ENCODE assay signal across 8 cellular contexts in genomic region chr10:109956454-109957091, GRCh38. TPM values are rescaled to one million over a fixed set of nuclear protein-coding genes. Genes with fewer than 3 reads are reported as not detected.
DNase-seq lines count a peak whose midpoint lies in the region; ATAC-seq, FAIRE-seq and TF ChIP-seq lines count a peak whose summit lies in the region.

No MANE protein-coding gene starts in this region.

- H3K27me3 Mint-ChIP-seq in memory B cell, result no peaks in the 10 kb centered on the region

- TF ChIP-seq EP300 in GM12878 (IDR thresholded peaks at IDR 0.05; ENCODE audit: borderline replicate concordance in 1 of 2, control insufficient read depth in 1 of 2, low read depth in 2 of 2, low read length in 2 of 2), result no peak

- no peak overlapping the region for H3K4me3 ChIP-seq in GM12878

- FAIRE-seq in GM12878 (lab: Jason Lieb, UNC), result no peak

- intact Hi-C loops in GM12878 (cut with micrococcal nuclease; ENCODE audit: unreplicated experiment), result loop anchor here (1.0 to 10.0 kb wide), 3 partner anchors 51 to 318 kb away; partner anchors contain the start of gene ADD3

- H3K9ac ChIP-seq in GM12878 (ENCODE audit: control insufficient read depth, insufficient read depth, low read length), result no peak overlapping the region

- peaks cover 14% of the 10 kb centered on the region for H3K4me1 Mint-ChIP-seq in memory B cell

- RAD21 ChIA-PET in GM12878 (lab: Charles Lee; ENCODE audit: unreplicated experiment), result interaction anchor here (0.7 to 1.6 kb wide), 9 partner anchors 44 to 254 kb away, joined by 3 to 11 read pairs (median 6); partner anchors contain the start of gene ADD3

- H2AFZ ChIP-seq in GM12878 (ENCODE audit: control insufficient read depth, low read depth, low read length), result peak overlapping the region; percentile 40

- no peak for TF ChIP-seq POLR2A in GM12878 (IDR thresholded peaks at IDR 0.05; ENCODE audit: low read depth, low read length)

- DNase-seq in DMS53 (lab: John Stamatoyannopoulos, UW) (peak; percentile 90), NCI-H2227 (lab: John Stamatoyannopoulos, UW; ENCODE audit: unreplicated experiment) (peak; percentile 39), GM12878 (ENCODE audit: low read depth, low spot score) (no peak), memory B cell (ENCODE audit: low spot score in 2 of 2) (peak in 1 of 2 donors; percentile 18), DMS114 treated with DMSO at 0.1 percent for 48 hours (lab: John Stamatoyannopoulos, UW; ENCODE audit: unreplicated experiment) (no peak), KG1 (lab: John Stamatoyannopoulos, UW) (no peak)

- H3K4me3 Mint-ChIP-seq in memory B cell, result no peak overlapping the region

- H3K9me3 Mint-ChIP-seq in memory B cell, result no peaks in the 10 kb centered on the region

- H3K36me3 ChIP-seq in GM12878 (ENCODE audit: control insufficient read depth in 2 of 2, insufficient read depth in 2 of 2, low read length in 1 of 2), result no peaks in the 10 kb centered on the region

- no peaks in the 10 kb centered on the region for H3K79me2 ChIP-seq in GM12878 (ENCODE audit: control insufficient read depth, insufficient read depth, low read length)

- peak; percentile 72 for ATAC-seq in GM18870 (IDR thresholded peaks at IDR 0.05; ENCODE audit: unreplicated experiment)
- ATAC-seq in HG02943 (IDR thresholded peaks at IDR 0.05; ENCODE audit: low read depth, unreplicated experiment), result peak; percentile 81
- peak; percentile 87 for ATAC-seq in GM12878
- ATAC-seq in memory B cell (ENCODE audit: low read depth), result peak; percentile 90

- no TSS peak for BruUV-seq in GM12878 (replicated peaks; lab: Mats Ljungman, UMichigan)

- no peaks in the 10 kb centered on the region; the same call in 2 of the 3 replicates for H3K9me3 ChIP-seq in GM12878 (replicated peaks; ENCODE audit: control insufficient read depth, insufficient read depth, low read length)

- SMC1A ChIA-PET in GM12878 (lab: Charles Lee; ENCODE audit: uncharacterized antibody, unreplicated experiment), result interaction anchor here (0.7 to 2.7 kb wide), 13 partner anchors 12 to 323 kb away, joined by 3 to 13 read pairs (median 4); no protein-coding TSS in a partner anchor

- no peaks in the 10 kb centered on the region for H4K20me1 ChIP-seq in GM12878 (ENCODE audit: control insufficient read depth, insufficient read depth)

- peak; percentile 58 for TF ChIP-seq RAD21 in GM12878 (IDR thresholded peaks at IDR 0.05; ENCODE audit: insufficient read depth, low read depth, low read length)

- H3K27ac ChIP-seq in GM12878 (ENCODE audit: control insufficient read depth, insufficient read depth), result peak overlapping the region; percentile 55

- peak; percentile 57 to 76 (median 67) for TF ChIP-seq CTCF in GM12878 (IDR thresholded peaks at IDR 0.05 in 2 of 3, conservative IDR thresholded peaks at IDR 0.05 in 1 of 3; ENCODE audit: control insufficient read depth in 2 of 3, extremely low read depth in 1 of 3, insufficient read depth in 1 of 3, low read depth in 3 of 3, low read length in 3 of 3)

- in situ Hi-C loops in GM12878 (cut with MboI), result no loop called here

- POLR2A ChIA-PET in GM12878 (lab: Charles Lee), result interaction anchor here (1.5 to 1.6 kb wide), 2 partner anchors 44 to 46 kb away, joined by 3 read pairs; no protein-coding TSS in a partner anchor

- no peak overlapping the region for H3K27ac Mint-ChIP-seq in memory B cell

- WGBS in GM12878 (ENCODE audit: insufficient coverage, insufficient replicate concordance, low lambda C conversion rate, missing lambda C conversion rate), result 37% methylated on average over 2 of the region's 2 CpGs

- H3K36me3 Mint-ChIP-seq in memory B cell, result no peaks in the 10 kb centered on the region

- peaks cover 23% of the 10 kb centered on the region for H3K4me1 ChIP-seq in GM12878 (ENCODE audit: control insufficient read depth, insufficient read depth, low read length)

- peak overlapping the region; percentile 73 for H3K4me2 ChIP-seq in GM12878 (ENCODE audit: control insufficient read depth, insufficient read depth)

- no peaks in the 10 kb centered on the region for H3K27me3 ChIP-seq in GM12878 (replicated peaks in 1 of 2; ENCODE audit: control insufficient read depth in 2 of 2, insufficient read depth in 2 of 2, low read length in 1 of 2)

- CTCF ChIA-PET in GM12878 (lab: Yijun Ruan, JAX), result interaction anchor here (0.6 to 3.4 kb wide), 21 partner anchors 8 to 323 kb away, joined by 3 to 34 read pairs (median 4); no protein-coding TSS in a partner anchor

TF ChIP-seq in GM12878, 131 proteins besides CTCF, POLR2A, EP300 and RAD21:
- peak; percentile 92 for TF ChIP-seq YY1 (IDR thresholded peaks at IDR 0.05; ENCODE audit: low read depth, low read length)
- peak; percentile 98 for TF ChIP-seq ZBTB40 (IDR thresholded peaks at IDR 0.05; ENCODE audit: borderline replicate concordance)
- peak; percentile 51 for TF ChIP-seq SMC3 (IDR thresholded peaks at IDR 0.05; ENCODE audit: borderline replicate concordance, low read length)
- TF ChIP-seq FOS (IDR thresholded peaks at IDR 0.05; ENCODE audit: borderline replicate concordance, extremely low read depth, insufficient read length), result no peak
- TF ChIP-seq MEF2A (IDR thresholded peaks at IDR 0.05; ENCODE audit: insufficient read depth, low read depth, low read length), result no peak
- no peak for TF ChIP-seq BHLHE40 (IDR thresholded peaks at IDR 0.05; ENCODE audit: borderline replicate concordance in 1 of 2, low read depth in 2 of 2, low read length in 1 of 2)

RNA-seq across cellular contexts. Expression of gene XPNPEP1, which starts 33.3 kb away (rescaled TPM):
- total RNA-seq in GM12878 (2013; cell fraction: nucleolus; rRNA removed), result 237 and 270 TPM in 2 replicates
- total RNA-seq in GM12878 (2014; rRNA removed) (52.7 and 53.0 TPM in 2 replicates), GM12878 (2014; rRNA removed; fragmentation: Illumina TruSeq; extraction: Trizol) (39.1 and 42.4 TPM in 2 replicates), GM12878 (2021) (43.7 and 44.6 TPM in 2 replicates)
- polyA plus RNA-seq in GM12878 (2011; ENCODE audit: low read depth), result 23.4 TPM
- polyA plus RNA-seq in GM12878 (2011; rRNA removed) (76.8 and 108 TPM in 2 replicates), GM12878 (2014; fragmentation: Illumina TruSeq; extraction: Trizol) (50.7 and 60.8 TPM in 2 replicates), GM12878 (2014; fragmentation: Nextera tagmentation; extraction: Ambion mirVana) (10 to 100 TPM; 22.7 to 28.4 TPM), GM12878 (2014; rRNA removed) (50.0 and 69.7 TPM in 2 replicates), GM12878 (2016; fragmentation: Nextera tagmentation; extraction: Ambion mirVana) (10 to 100 TPM; 30.4 to 32.1 TPM)
- polyA plus RNA-seq in GM12878 (2011; cell fraction: cytosol; rRNA removed), result 237 and 264 TPM in 2 replicates
- polyA plus RNA-seq in GM12878 (2011; cell fraction: nucleus; rRNA removed), result 313 and 376 TPM in 2 replicates
- polyA plus RNA-seq in GM12878 (2012), result 32.7 and 38.4 TPM in 2 replicates
- polyA minus RNA-seq in GM12878 (2011; rRNA and poly(A)+ RNA removed), result 315 and 408 TPM in 2 replicates
- 52.9 and 60.5 TPM in 2 replicates for polyA minus RNA-seq in GM12878 (2011; cell fraction: cytosol; rRNA and poly(A)+ RNA removed)
- polyA minus RNA-seq in GM12878 (2011; cell fraction: nucleus; rRNA and poly(A)+ RNA removed), result 135 and 144 TPM in 2 replicates

RNA-seq across cellular contexts. Expression of gene ADD3, which starts 51.2 kb away (rescaled TPM):
- total RNA-seq in GM12878 (2013; cell fraction: nucleolus; rRNA removed), result 347 and 446 TPM in 2 replicates
- total RNA-seq in GM12878 (2014; rRNA removed), result 77.9 and 85.0 TPM in 2 replicates
- 90.1 and 101 TPM in 2 replicates for total RNA-seq in GM12878 (2014; rRNA removed; fragmentation: Illumina TruSeq; extraction: Trizol)
- 52.8 and 56.1 TPM in 2 replicates for total RNA-seq in GM12878 (2021)
- 32.4 TPM for polyA plus RNA-seq in GM12878 (2011; ENCODE audit: low read depth)
- 127 and 194 TPM in 2 replicates for polyA plus RNA-seq in GM12878 (2011; rRNA removed)
- polyA plus RNA-seq in GM12878 (2011; cell fraction: cytosol; rRNA removed), result 43.0 and 68.9 TPM in 2 replicates
- 106 and 146 TPM in 2 replicates for polyA plus RNA-seq in GM12878 (2011; cell fraction: nucleus; rRNA removed)
- 30.8 and 46.9 TPM in 2 replicates for polyA plus RNA-seq in GM12878 (2012)
- polyA plus RNA-seq in GM12878 (2014; fragmentation: Illumina TruSeq; extraction: Trizol), result 129 and 199 TPM in 2 replicates
- 10 to 100 TPM; 27.3 to 28.5 TPM for polyA plus RNA-seq in GM12878 (2014; fragmentation: Nextera tagmentation; extraction: Ambion mirVana)
- polyA plus RNA-seq in GM12878 (2014; rRNA removed), result 45.4 and 69.6 TPM in 2 replicates
- 10 to 100 TPM; 60.4 to 66.0 TPM for polyA plus RNA-seq in GM12878 (2016; fragmentation: Nextera tagmentation; extraction: Ambion mirVana)
- 81.3 and 138 TPM in 2 replicates for polyA minus RNA-seq in GM12878 (2011; rRNA and poly(A)+ RNA removed)
- polyA minus RNA-seq in GM12878 (2011; cell fraction: cytosol; rRNA and poly(A)+ RNA removed), result 37.7 and 46.4 TPM in 2 replicates
- 61.5 and 80.8 TPM in 2 replicates for polyA minus RNA-seq in GM12878 (2011; cell fraction: nucleus; rRNA and poly(A)+ RNA removed)

Comparison
In these comparisons a context has a peak if more than half of its experiments do, and no peak if none do; other contexts are left out.
1. DNase-seq: peak in DMS53 (single experiment) and NCI-H2227 (single experiment); none in GM12878 (single experiment), DMS114 treated with DMSO at 0.1 percent for 48 hours (single experiment) and KG1 (single experiment).
2. Peak in every context shown above with its lines, with median percentiles within 50 percentile points of each other: ATAC-seq.